8 cellular contexts compared by ENCODE assay signal in genomic region chr1:161158316-161159016, GRCh38. TPM values are rescaled to one million over a fixed set of nuclear protein-coding genes. Genes with fewer than 3 reads are reported as not detected.
DNase-seq lines count a peak whose midpoint lies in the region; ATAC-seq and TF ChIP-seq lines count a peak whose summit lies in the region.

No MANE protein-coding gene starts in this region.

- H3K4me1 ChIP-seq in H9 (ENCODE audit: insufficient read depth, low read length) (no peaks in the 10 kb centered on the region), skeletal muscle tissue (ENCODE audit: control insufficient read depth in 3 of 3, insufficient read depth in 3 of 3, low read length in 3 of 3) (peaks cover 33 to 52% (median 36%) of the 10 kb centered on the region in 3 donors)

- peak overlapping the region; percentile 94 for H3K4me2 ChIP-seq in H9 (ENCODE audit: insufficient read depth, insufficient read length, low read length)

- H3K27ac ChIP-seq in H9 (ENCODE audit: insufficient read length, low read depth, low read length) (peak overlapping the region; percentile 1), skeletal muscle tissue (ENCODE audit: low read depth, low read length) (peak overlapping the region; percentile 79)

- H3T11ph ChIP-seq in H9 (ENCODE audit: low read length): no peak overlapping the region

- H3K4me1 Mint-ChIP-seq in H9: peaks cover 23 to 25% of the 10 kb centered on the region in 2 experiments
- H3K4me1 Mint-ChIP-seq in T-cell: peaks cover 70 to 73% (median 70%) of the 10 kb centered on the region in 3 donors

- no peak overlapping the region for H2AK5ac ChIP-seq in H9 (ENCODE audit: insufficient read length, low read length)

- H3K79me1 ChIP-seq in H9 (ENCODE audit: insufficient read depth, low read depth, low read length, poor library complexity, severe bottlenecking): no peaks in the 10 kb centered on the region

- peak overlapping the region; percentile 45 for H4K5ac ChIP-seq in H9 (ENCODE audit: insufficient read length, low read depth, low read length)

- no peak overlapping the region for H2BK120ac ChIP-seq in H9 (ENCODE audit: low read depth, low read length, poor library complexity, severe bottlenecking)

- H3K23ac ChIP-seq in H9 (ENCODE audit: insufficient read length, low read depth, low read length): no peak overlapping the region

- H3K56ac ChIP-seq in H9 (ENCODE audit: insufficient read length, low read depth, low read length): no peak overlapping the region

- no peak overlapping the region for H2BK20ac ChIP-seq in H9 (ENCODE audit: low read depth, low read length, poor library complexity, severe bottlenecking)

- H3K9me3 Mint-ChIP-seq in H9 (no peaks in the 10 kb centered on the region), T-cell (no peaks in the 10 kb centered on the region)

- H3K79me2 ChIP-seq in H9 (ENCODE audit: insufficient read depth, low read length): no peaks in the 10 kb centered on the region

- CTCF ChIA-PET in T-cell (lab: Charles Lee): no interaction called here

- no peak overlapping the region for H2BK12ac ChIP-seq in H9 (ENCODE audit: insufficient read length, low read depth, low read length)

- H4K91ac ChIP-seq in H9 (ENCODE audit: insufficient read length, low read depth, low read length): no peak overlapping the region

- H3K27ac Mint-ChIP-seq in H9 (peak overlapping the region; percentile 9 to 97 (median 86); a peak in 4 of 7 replicates), T-cell (peak overlapping the region; percentile 90 to 94)

- no peak for DNase-seq in H9
- DNase-seq in T-cell: peak in 1 of 34 experiments; percentile 16
- no peak for DNase-seq in foreskin fibroblast
- DNase-seq in ureter (ENCODE audit: low spot score): no peak
- no peak for DNase-seq in occipital lobe (lab: John Stamatoyannopoulos, UW)
- DNase-seq in NCI-H2196 (lab: John Stamatoyannopoulos, UW; ENCODE audit: unreplicated experiment): no peak

- no peak overlapping the region for H3K4ac ChIP-seq in H9 (ENCODE audit: low read depth, low read length)

- H3K36me3 ChIP-seq in skeletal muscle tissue (ENCODE audit: control insufficient read depth in 3 of 3, insufficient read depth in 3 of 3, low read length in 3 of 3): peaks cover 32 to 43% (median 39%) of the 10 kb centered on the region in 3 donors

- no peak overlapping the region for H2BK15ac ChIP-seq in H9 (ENCODE audit: low read depth, low read length)

- H3K4me3 ChIP-seq in foreskin fibroblast (ENCODE audit: low read depth in 1 of 2, low read length in 2 of 2): peak overlapping the region; percentile 81 to 94
- H3K4me3 ChIP-seq in skeletal muscle tissue (ENCODE audit: low read length in 3 of 3): peak overlapping the region; percentile 79 to 98 (median 97)

- H3K36me3 Mint-ChIP-seq in H9 (ENCODE audit: insufficient read depth in 1 of 3, low read depth in 3 of 3) (peaks cover 26 to 49% (median 43%) of the 10 kb centered on the region in 3 experiments), T-cell (peaks cover 18% of the 10 kb centered on the region)

- peak overlapping the region; percentile 81 to 89 for H3K4me3 Mint-ChIP-seq in H9
- peak overlapping the region; percentile 86 to 94 (median 92) for H3K4me3 Mint-ChIP-seq in T-cell

- TF ChIP-seq CTCF in H9 (conservative IDR thresholded peaks at IDR 0.05) (no peak), foreskin fibroblast (IDR thresholded peaks at IDR 0.05; ENCODE audit: low read depth, low read length) (no peak)

- POLR2A ChIA-PET in T-cell (lab: Charles Lee): interaction anchor here (0.6 to 1.6 kb wide), 4 partner anchors 8 to 64 kb away, joined by 4 to 11 read pairs (median 5); partner anchors contain the start of genes DEDD (in 1 of the 2) and PPOX (in 1 of the 2)

- H2AFZ ChIP-seq in H9 (ENCODE audit: low read length): no peak overlapping the region

- peaks cover 5% of the 10 kb centered on the region for H3K23me2 ChIP-seq in H9 (ENCODE audit: insufficient read length, low read depth, low read length, poor library complexity, severe bottlenecking)

- H4K8ac ChIP-seq in H9 (replicated peaks; ENCODE audit: insufficient read length, low read depth, low read length): peak overlapping the region; percentile 78

- H3K18ac ChIP-seq in H9 (ENCODE audit: insufficient read length, low read depth, low read length): peak overlapping the region; percentile 55

- H3K9ac ChIP-seq in H9 (ENCODE audit: extremely low read depth, insufficient read length, low read length): peak overlapping the region; percentile 66
- peak overlapping the region; percentile 91 to 93 (median 91) for H3K9ac ChIP-seq in skeletal muscle tissue (ENCODE audit: low read depth in 1 of 3, low read length in 3 of 3)

- H3K14ac ChIP-seq in H9 (ENCODE audit: insufficient read depth, low read length): no peak overlapping the region

- H3K27me3 ChIP-seq in H9 (ENCODE audit: insufficient read depth, low read length): no peaks in the 10 kb centered on the region
- H3K27me3 ChIP-seq in skeletal muscle tissue (ENCODE audit: control insufficient read depth in 3 of 3, insufficient read depth in 3 of 3, low read length in 3 of 3): no peaks in the 10 kb centered on the region

- no peak overlapping the region for H2BK5ac ChIP-seq in H9 (ENCODE audit: insufficient read length, low read length)

- H4K20me1 ChIP-seq in H9 (ENCODE audit: control insufficient read depth, insufficient read depth, insufficient read length): no peaks in the 10 kb centered on the region

- H3K27me3 Mint-ChIP-seq in H9 (ENCODE audit: low read depth): no peaks in the 10 kb centered on the region; the same call in 1 of the 2 replicates
- no peaks in the 10 kb centered on the region for H3K27me3 Mint-ChIP-seq in T-cell

- WGBS in H9 (ENCODE audit: extremely low coverage, insufficient read length, low lambda C conversion rate): no CpG with 5 or more reads among the region's 9 CpGs

- no peaks in the 10 kb centered on the region for H3K9me3 ChIP-seq in H9 (ENCODE audit: control insufficient read depth, low read depth, low read length)
- no peaks in the 10 kb centered on the region for H3K9me3 ChIP-seq in skeletal muscle tissue (ENCODE audit: control insufficient read depth in 3 of 3, low read length in 3 of 3)

- ATAC-seq in T-cell (replicated peaks in 1 of 4) (no peak), GM19395 (IDR thresholded peaks at IDR 0.05; ENCODE audit: unreplicated experiment) (no peak)

RNA-seq across cellular contexts. Expression of gene USP21, which starts 0.8 kb away (rescaled TPM):
- total RNA-seq in H9 (2021) (17.9 and 18.4 TPM in 2 replicates), T-cell (10 to 100 TPM; 37.4 to 69.0 (median 59.5) TPM), skeletal muscle tissue (6.8 TPM), ureter (29.1 TPM), occipital lobe (10.6 TPM)

RNA-seq across cellular contexts. Expression of gene UFC1, which starts 4.7 kb away (rescaled TPM):
- total RNA-seq in H9 (2021): 93.4 and 93.5 TPM in 2 replicates
- total RNA-seq in T-cell: 100 to 1,000 TPM in 2 of 5 donors, 10 to 100 TPM in 3; 82.9 to 109 (median 93.8) TPM
- 133 TPM for total RNA-seq in skeletal muscle tissue
- 89.2 TPM for total RNA-seq in ureter
- 99.4 TPM for total RNA-seq in occipital lobe

RNA-seq across cellular contexts. Expression of gene PPOX, which starts 7.8 kb away (rescaled TPM):
- total RNA-seq in H9 (2021) (33.4 and 39.8 TPM in 2 replicates), T-cell (10 to 100 TPM; 38.3 to 85.4 (median 69.2) TPM), skeletal muscle tissue (13.6 TPM), ureter (26.8 TPM), occipital lobe (25.4 TPM)

RNA-seq across cellular contexts. Expression of gene B4GALT3, which starts 18.8 kb away (rescaled TPM):
- total RNA-seq in H9 (2021): 31.8 and 33.1 TPM in 2 replicates
- 10 to 100 TPM; 48.4 to 77.8 (median 69.3) TPM for total RNA-seq in T-cell
- total RNA-seq in skeletal muscle tissue: 11.0 TPM
- 26.6 TPM for total RNA-seq in ureter
- total RNA-seq in occipital lobe: 21.4 TPM

RNA-seq across cellular contexts. Expression of gene DEDD, which starts 26.0 kb away (rescaled TPM):
- total RNA-seq in H9 (2021) (44.7 and 46.7 TPM in 2 replicates), T-cell (10 to 100 TPM; 34.3 to 43.6 (median 40.6) TPM), skeletal muscle tissue (19.8 TPM), ureter (34.0 TPM), occipital lobe (26.8 TPM)
